In genomic region chr4:29326816-29327215, GRCh38 we compare ENCODE assay signal across 20 cellular contexts.
"Had no signal": no experiment of that assay in that cellular context is flagged by ENCODE, and none has a peak within 500 bp of the region (broad histone marks: within the 10 kb centered on the region; RNA-seq: fewer than 3 reads in every experiment).

No MANE protein-coding gene starts in this region.

- H3K27me3 ChIP-seq: brain microvascular endothelial cell, gastrocnemius medialis, sigmoid colon had no signal

- H3K27ac ChIP-seq: brain microvascular endothelial cell, dorsolateral prefrontal cortex, gastrocnemius medialis, lower lobe of right lung, prostate gland, sigmoid colon had no signal

- H3K36me3 ChIP-seq: brain microvascular endothelial cell, gastrocnemius medialis, lower lobe of right lung, prostate gland, sigmoid colon had no signal

- DNase-seq: activated CD4-positive, alpha-beta T cell treated with anti-CD3 and anti-CD28 coated beads, Interleukin-2, amount 50 U/mL, for 48 hours; activated CD4-positive, CD25-positive, alpha-beta regulatory T cell treated with anti-CD3 and anti-CD28 coated beads, Interleukin-2, amount 50 U/mL, for 72 hours; activated CD8-positive, alpha-beta memory T cell treated with anti-CD3 and anti-CD28 coated beads, Interleukin-2, amount 10 ng/mL, durations not matched to agents 7 days and 5 days; activated effector memory CD4-positive, alpha-beta T cell treated with Interleukin-2 at 50 U/mL for 16 hours; activated T-cell treated with anti-CD3 and anti-CD28 coated beads, Interleukin-2, amount 50 U/mL, for 24 hours; amniotic stem cell; brain microvascular endothelial cell; cerebellar nuclear complex; dorsolateral prefrontal cortex; gastrocnemius medialis; hippocampal formation; lower lobe of right lung; naive thymus-derived CD4-positive, alpha-beta T cell; nucleus accumbens; sigmoid colon; stimulated activated CD4-positive, alpha-beta T cell treated with anti-CD3 and anti-CD28 coated beads, Interleukin-2, amount 100 ng/mL, for 24 hours; stimulated activated naive CD4-positive, alpha-beta T cell; SW 1271 had no signal

- ATAC-seq: activated CD8-positive, alpha-beta memory T cell treated with anti-CD3 and anti-CD28 coated beads, Interleukin-2, amount 10 ng/mL, durations not matched to agents 7 days and 5 days; activated naive CD4-positive, alpha-beta T cell treated with anti-CD3 and anti-CD28 coated beads, Interleukin-2, amount 50 U/mL, for 72 hours; gastrocnemius medialis; lower lobe of right lung; naive thymus-derived CD4-positive, alpha-beta T cell had no signal

- H3K4me3 ChIP-seq: dorsolateral prefrontal cortex, gastrocnemius medialis, lower lobe of right lung, prostate gland, sigmoid colon had no signal

- H3K9me3 ChIP-seq: gastrocnemius medialis, lower lobe of right lung, prostate gland, sigmoid colon had no signal

- H3K4me1 ChIP-seq: gastrocnemius medialis, lower lobe of right lung, prostate gland, sigmoid colon had no signal
